Comparison of ENCODE assay signal across 1 cellular context in genomic region chr5:96340357-96340756, GRCh38.
TF ChIP-seq lines count a peak whose summit lies in the region.

No MANE protein-coding gene starts in this region.

TF ChIP-seq in SK-N-SH, 30 proteins besides CTCF, POLR2A, EP300 and RAD21 (continued from another document):
- TF ChIP-seq, protein P1, sequence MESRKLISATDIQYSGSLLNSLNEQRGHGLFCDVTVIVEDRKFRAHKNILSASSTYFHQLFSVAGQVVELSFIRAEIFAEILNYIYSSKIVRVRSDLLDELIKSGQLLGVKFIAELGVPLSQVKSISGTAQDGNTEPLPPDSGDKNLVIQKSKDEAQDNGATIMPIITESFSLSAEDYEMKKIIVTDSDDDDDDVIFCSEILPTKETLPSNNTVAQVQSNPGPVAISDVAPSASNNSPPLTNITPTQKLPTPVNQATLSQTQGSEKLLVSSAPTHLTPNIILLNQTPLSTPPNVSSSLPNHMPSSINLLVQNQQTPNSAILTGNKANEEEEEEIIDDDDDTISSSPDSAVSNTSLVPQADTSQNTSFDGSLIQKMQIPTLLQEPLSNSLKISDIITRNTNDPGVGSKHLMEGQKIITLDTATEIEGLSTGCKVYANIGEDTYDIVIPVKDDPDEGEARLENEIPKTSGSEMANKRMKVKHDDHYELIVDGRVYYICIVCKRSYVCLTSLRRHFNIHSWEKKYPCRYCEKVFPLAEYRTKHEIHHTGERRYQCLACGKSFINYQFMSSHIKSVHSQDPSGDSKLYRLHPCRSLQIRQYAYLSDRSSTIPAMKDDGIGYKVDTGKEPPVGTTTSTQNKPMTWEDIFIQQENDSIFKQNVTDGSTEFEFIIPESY (IDR thresholded peaks at IDR 0.05; ENCODE audit: borderline replicate concordance, low read depth): no peak
- TF ChIP-seq FOXJ3 (CRISPR knock-in tag; IDR thresholded peaks at IDR 0.05) (no peak), YY1 (IDR thresholded peaks at IDR 0.05; ENCODE audit: low read depth) (no peak), USF1 (IDR thresholded peaks at IDR 0.05; ENCODE audit: borderline replicate concordance, low read depth) (no peak), CHD2 (IDR thresholded peaks at IDR 0.05; ENCODE audit: low read length, partially characterized antibody) (no peak), REST (IDR thresholded peaks at IDR 0.05; ENCODE audit: low read depth, low read length) (no peak), POLR2AphosphoS5 (IDR thresholded peaks at IDR 0.05; ENCODE audit: low read depth, low read length) (no peak), TEAD4 (IDR thresholded peaks at IDR 0.05; ENCODE audit: borderline replicate concordance, insufficient read depth) (no peak)
